1 cellular context compared by ENCODE assay signal in the genomic region with DNA sequence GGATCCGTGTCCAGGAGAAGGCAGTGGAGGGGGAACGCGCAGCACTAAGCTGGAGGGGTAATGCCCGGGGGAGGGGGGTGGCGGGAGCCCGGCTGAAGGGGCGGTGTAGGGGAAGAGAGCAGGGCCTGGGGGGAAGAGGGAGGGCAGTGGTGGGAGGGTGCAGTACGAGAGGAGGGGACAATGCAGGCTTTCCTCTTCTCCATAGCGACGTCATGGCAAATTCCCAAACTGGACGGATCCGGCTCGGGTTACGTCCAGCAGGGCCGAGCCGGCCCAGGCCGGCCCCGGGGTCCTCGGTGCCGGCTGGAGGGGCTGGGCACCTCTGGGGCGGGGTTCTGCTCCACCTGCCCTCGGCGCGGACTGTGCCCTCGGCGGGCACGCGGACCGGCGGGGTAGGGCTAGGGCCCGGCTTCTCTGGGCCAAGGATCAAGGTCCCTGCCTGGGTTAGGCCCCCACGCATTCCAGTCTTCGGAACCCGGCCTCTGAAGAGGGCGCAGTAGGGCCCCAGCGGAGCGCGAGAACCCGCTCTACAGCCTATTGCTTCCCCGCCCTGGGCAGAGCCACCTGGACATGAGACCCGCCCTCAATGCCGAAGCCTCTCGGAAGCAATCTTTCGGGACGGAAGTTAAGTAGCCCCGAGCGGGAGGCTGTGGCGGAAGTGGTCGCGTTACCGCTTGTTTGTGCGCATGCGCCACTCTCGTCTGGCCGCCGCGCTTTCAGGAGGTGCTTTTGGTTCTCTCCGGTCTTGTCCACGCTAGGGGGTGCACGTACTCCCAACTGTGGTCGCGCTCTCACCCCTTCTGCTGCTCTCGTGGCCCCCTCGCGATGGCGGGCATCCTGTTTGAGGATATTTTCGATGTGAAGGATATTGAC.
A peak's percentile ranks its signal among the peaks of the same experiment; 100 is the strongest.
TF ChIP-seq lines count a peak whose summit lies in the region.

No MANE protein-coding gene starts in this region.

TF ChIP-seq in HepG2, 621 proteins besides CTCF, POLR2A, EP300 and RAD21 (continued from another document and continues in another):
- TF ChIP-seq, protein P1, sequence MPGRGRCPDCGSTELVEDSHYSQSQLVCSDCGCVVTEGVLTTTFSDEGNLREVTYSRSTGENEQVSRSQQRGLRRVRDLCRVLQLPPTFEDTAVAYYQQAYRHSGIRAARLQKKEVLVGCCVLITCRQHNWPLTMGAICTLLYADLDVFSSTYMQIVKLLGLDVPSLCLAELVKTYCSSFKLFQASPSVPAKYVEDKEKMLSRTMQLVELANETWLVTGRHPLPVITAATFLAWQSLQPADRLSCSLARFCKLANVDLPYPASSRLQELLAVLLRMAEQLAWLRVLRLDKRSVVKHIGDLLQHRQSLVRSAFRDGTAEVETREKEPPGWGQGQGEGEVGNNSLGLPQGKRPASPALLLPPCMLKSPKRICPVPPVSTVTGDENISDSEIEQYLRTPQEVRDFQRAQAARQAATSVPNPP (CRISPR knock-in tag; IDR thresholded peaks at IDR 0.05) = peak; percentile 79; the same call in 1 of the 2 replicates
- TF ChIP-seq MAZ (IDR thresholded peaks at IDR 0.05; ENCODE audit: borderline replicate concordance, low read depth, low read length) (peak; percentile 53; the same call in 1 of the 2 replicates), MAZ (CRISPR knock-in tag; IDR thresholded peaks at IDR 0.05; ENCODE audit: low read depth) (peak; percentile 59; the same call in 1 of the 2 replicates), RAD51 (IDR thresholded peaks at IDR 0.05; ENCODE audit: borderline replicate concordance) (no peak), TCF7L2 (IDR thresholded peaks at IDR 0.05; ENCODE audit: low read depth, low read length) (no peak), SRSF1 (optimal IDR thresholded peaks at IDR 0.05; ENCODE audit: low read depth, low read length) (peak; percentile 75), ZBTB38 (CRISPR knock-in tag; IDR thresholded peaks at IDR 0.05) (0 out of 2 replicates have a peak, but pooled peaks have one; percentile 9), NFATC3 (CRISPR knock-in tag; IDR thresholded peaks at IDR 0.05) (no peak; the same call in 1 of the 2 replicates), ZNF775 (CRISPR knock-in tag; IDR thresholded peaks at IDR 0.05; ENCODE audit: borderline replicate concordance) (no peak), ZNF703 (CRISPR knock-in tag; IDR thresholded peaks at IDR 0.05; ENCODE audit: borderline replicate concordance) (peak; percentile 65; the same call in 1 of the 2 replicates), ZNF816 (CRISPR knock-in tag; IDR thresholded peaks at IDR 0.05; ENCODE audit: borderline replicate concordance) (peak; percentile 95), ZNF333 (CRISPR knock-in tag; IDR thresholded peaks at IDR 0.05; ENCODE audit: borderline replicate concordance) (peak; percentile 89; the same call in 1 of the 2 replicates), SNAPC2 (CRISPR knock-in tag; IDR thresholded peaks at IDR 0.05) (0 out of 2 replicates have a peak, but pooled peaks have one; percentile 72), MYNN (CRISPR knock-in tag; IDR thresholded peaks at IDR 0.05; ENCODE audit: low read depth) (no peak), NFRKB (IDR thresholded peaks at IDR 0.05) (no peak), ZNF589 (CRISPR knock-in tag; conservative IDR thresholded peaks at IDR 0.05) (no peak), ZNF562 (CRISPR knock-in tag; IDR thresholded peaks at IDR 0.05; ENCODE audit: borderline replicate concordance) (no peak), MEIS2 (CRISPR knock-in tag; IDR thresholded peaks at IDR 0.05) (peak; percentile 42; the same call in 1 of the 2 replicates), MTA3 (CRISPR knock-in tag; IDR thresholded peaks at IDR 0.05) (no peak), BRD4 (CRISPR knock-in tag; IDR thresholded peaks at IDR 0.05) (no peak), ATM (IDR thresholded peaks at IDR 0.05; ENCODE audit: borderline replicate concordance) (no peak), ZNF12 (CRISPR knock-in tag; IDR thresholded peaks at IDR 0.05) (no peak; the same call in 1 of the 2 replicates), FOSL1 (CRISPR knock-in tag; IDR thresholded peaks at IDR 0.05; ENCODE audit: borderline replicate concordance) (no peak), ZNF749 (CRISPR knock-in tag; IDR thresholded peaks at IDR 0.05; ENCODE audit: borderline replicate concordance) (peak; percentile 39; the same call in 1 of the 2 replicates), ZNF34 (CRISPR knock-in tag; IDR thresholded peaks at IDR 0.05; ENCODE audit: borderline replicate concordance) (peak; percentile 34; the same call in 1 of the 2 replicates), ZNF563 (CRISPR knock-in tag; IDR thresholded peaks at IDR 0.05) (peak; percentile 81; the same call in 1 of the 2 replicates), KLF15 (CRISPR knock-in tag; IDR thresholded peaks at IDR 0.05; ENCODE audit: borderline replicate concordance) (0 out of 2 replicates have a peak, but pooled peaks have one; percentile 48), JDP2 (CRISPR knock-in tag; IDR thresholded peaks at IDR 0.05; ENCODE audit: borderline replicate concordance) (no peak), KLF16 (CRISPR knock-in tag; IDR thresholded peaks at IDR 0.05) (peak in 1 of 2 experiments; percentile 88; a peak in 2 of 4 replicates), EED (CRISPR knock-in tag; IDR thresholded peaks at IDR 0.05) (no peak), ELF1 (CRISPR knock-in tag; IDR thresholded peaks at IDR 0.05) (peak; percentile 91), NFE2L2 (IDR thresholded peaks at IDR 0.05; ENCODE audit: low read length) (no peak), NCOR1 (IDR thresholded peaks at IDR 0.05; ENCODE audit: borderline replicate concordance, low read length) (peak; percentile 86), TRIM24 (CRISPR knock-in tag; IDR thresholded peaks at IDR 0.05) (no peak), PHF5A (CRISPR knock-in tag; IDR thresholded peaks at IDR 0.05; ENCODE audit: low read depth, unreplicated experiment) (peak; percentile 78), ZNF180 (CRISPR knock-in tag; IDR thresholded peaks at IDR 0.05; ENCODE audit: borderline replicate concordance, low read depth) (no peak), ZNF501 (CRISPR knock-in tag; IDR thresholded peaks at IDR 0.05) (peak; percentile 97), ZNF263 (CRISPR knock-in tag; IDR thresholded peaks at IDR 0.05) (peak; percentile 24; the same call in 1 of the 2 replicates), SRF (IDR thresholded peaks at IDR 0.05; ENCODE audit: low read depth, low read length) (no peak), ZBTB42 (CRISPR knock-in tag; IDR thresholded peaks at IDR 0.05) (no peak), THAP11 (CRISPR knock-in tag; IDR thresholded peaks at IDR 0.05) (peak; percentile 90), ZSCAN20 (CRISPR knock-in tag; IDR thresholded peaks at IDR 0.05; ENCODE audit: borderline replicate concordance) (no peak; the same call in 1 of the 2 replicates), ZEB1 (IDR thresholded peaks at IDR 0.05; ENCODE audit: insufficient replicate concordance, low read depth) (peak; percentile 71)
- TF ChIP-seq, protein P2, sequence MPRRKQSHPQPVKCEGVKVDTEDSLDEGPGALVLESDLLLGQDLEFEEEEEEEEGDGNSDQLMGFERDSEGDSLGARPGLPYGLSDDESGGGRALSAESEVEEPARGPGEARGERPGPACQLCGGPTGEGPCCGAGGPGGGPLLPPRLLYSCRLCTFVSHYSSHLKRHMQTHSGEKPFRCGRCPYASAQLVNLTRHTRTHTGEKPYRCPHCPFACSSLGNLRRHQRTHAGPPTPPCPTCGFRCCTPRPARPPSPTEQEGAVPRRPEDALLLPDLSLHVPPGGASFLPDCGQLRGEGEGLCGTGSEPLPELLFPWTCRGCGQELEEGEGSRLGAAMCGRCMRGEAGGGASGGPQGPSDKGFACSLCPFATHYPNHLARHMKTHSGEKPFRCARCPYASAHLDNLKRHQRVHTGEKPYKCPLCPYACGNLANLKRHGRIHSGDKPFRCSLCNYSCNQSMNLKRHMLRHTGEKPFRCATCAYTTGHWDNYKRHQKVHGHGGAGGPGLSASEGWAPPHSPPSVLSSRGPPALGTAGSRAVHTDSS (CRISPR knock-in tag; conservative IDR thresholded peaks at IDR 0.05) = no peak
- TF ChIP-seq, protein P3, sequence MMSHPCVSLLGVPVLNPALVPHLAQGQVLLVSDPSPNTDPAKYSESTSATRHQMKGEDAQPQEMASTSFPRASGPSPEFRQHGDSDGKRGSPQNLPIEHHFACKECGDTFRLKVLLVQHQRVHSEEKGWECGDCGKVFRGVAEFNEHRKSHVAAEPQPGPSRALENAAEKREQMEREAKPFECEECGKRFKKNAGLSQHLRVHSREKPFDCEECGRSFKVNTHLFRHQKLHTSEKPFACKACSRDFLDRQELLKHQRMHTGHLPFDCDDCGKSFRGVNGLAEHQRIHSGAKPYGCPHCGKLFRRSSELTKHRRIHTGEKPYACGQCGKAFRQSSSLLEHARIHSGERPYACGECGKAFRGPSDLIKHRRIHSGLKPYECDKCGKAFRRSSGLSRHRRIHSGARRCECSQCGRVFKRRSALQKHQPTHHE (CRISPR knock-in tag; IDR thresholded peaks at IDR 0.05; ENCODE audit: borderline replicate concordance) = peak; percentile 82; the same call in 1 of the 2 replicates
- TF ChIP-seq, protein P4, sequence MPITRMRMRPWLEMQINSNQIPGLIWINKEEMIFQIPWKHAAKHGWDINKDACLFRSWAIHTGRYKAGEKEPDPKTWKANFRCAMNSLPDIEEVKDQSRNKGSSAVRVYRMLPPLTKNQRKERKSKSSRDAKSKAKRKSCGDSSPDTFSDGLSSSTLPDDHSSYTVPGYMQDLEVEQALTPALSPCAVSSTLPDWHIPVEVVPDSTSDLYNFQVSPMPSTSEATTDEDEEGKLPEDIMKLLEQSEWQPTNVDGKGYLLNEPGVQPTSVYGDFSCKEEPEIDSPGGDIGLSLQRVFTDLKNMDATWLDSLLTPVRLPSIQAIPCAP (CRISPR knock-in tag; IDR thresholded peaks at IDR 0.05; ENCODE audit: low read depth) = no peak
- TF ChIP-seq, protein P5, sequence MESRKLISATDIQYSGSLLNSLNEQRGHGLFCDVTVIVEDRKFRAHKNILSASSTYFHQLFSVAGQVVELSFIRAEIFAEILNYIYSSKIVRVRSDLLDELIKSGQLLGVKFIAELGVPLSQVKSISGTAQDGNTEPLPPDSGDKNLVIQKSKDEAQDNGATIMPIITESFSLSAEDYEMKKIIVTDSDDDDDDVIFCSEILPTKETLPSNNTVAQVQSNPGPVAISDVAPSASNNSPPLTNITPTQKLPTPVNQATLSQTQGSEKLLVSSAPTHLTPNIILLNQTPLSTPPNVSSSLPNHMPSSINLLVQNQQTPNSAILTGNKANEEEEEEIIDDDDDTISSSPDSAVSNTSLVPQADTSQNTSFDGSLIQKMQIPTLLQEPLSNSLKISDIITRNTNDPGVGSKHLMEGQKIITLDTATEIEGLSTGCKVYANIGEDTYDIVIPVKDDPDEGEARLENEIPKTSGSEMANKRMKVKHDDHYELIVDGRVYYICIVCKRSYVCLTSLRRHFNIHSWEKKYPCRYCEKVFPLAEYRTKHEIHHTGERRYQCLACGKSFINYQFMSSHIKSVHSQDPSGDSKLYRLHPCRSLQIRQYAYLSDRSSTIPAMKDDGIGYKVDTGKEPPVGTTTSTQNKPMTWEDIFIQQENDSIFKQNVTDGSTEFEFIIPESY (CRISPR knock-in tag; IDR thresholded peaks at IDR 0.05) = peak; percentile 33; the same call in 1 of the 2 replicates
- TF ChIP-seq, protein P6, sequence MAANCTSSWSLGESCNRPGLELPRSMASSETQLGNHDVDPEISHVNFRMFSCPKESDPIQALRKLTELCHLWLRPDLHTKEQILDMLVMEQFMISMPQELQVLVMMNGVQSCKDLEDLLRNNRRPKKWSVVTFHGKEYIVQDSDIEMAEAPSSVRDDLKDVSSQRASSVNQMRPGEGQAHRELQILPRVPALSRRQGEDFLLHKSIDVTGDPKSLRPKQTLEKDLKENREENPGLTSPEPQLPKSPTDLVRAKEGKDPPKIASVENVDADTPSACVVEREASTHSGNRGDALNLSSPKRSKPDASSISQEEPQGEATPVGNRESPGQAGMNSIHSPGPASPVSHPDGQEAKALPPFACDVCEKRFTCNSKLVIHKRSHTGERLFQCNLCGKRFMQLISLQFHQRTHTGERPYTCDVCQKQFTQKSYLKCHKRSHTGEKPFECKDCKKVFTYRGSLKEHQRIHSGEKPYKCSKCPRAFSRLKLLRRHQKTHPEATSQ (CRISPR knock-in tag; IDR thresholded peaks at IDR 0.05; ENCODE audit: borderline replicate concordance) = peak; percentile 69; the same call in 1 of the 2 replicates
- TF ChIP-seq, protein P7, sequence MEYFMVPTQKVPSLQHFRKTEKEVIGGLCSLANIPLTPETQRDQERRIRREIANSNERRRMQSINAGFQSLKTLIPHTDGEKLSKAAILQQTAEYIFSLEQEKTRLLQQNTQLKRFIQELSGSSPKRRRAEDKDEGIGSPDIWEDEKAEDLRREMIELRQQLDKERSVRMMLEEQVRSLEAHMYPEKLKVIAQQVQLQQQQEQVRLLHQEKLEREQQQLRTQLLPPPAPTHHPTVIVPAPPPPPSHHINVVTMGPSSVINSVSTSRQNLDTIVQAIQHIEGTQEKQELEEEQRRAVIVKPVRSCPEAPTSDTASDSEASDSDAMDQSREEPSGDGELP (IDR thresholded peaks at IDR 0.05; ENCODE audit: borderline replicate concordance, low read depth) = peak; percentile 83
- TF ChIP-seq, protein P8, sequence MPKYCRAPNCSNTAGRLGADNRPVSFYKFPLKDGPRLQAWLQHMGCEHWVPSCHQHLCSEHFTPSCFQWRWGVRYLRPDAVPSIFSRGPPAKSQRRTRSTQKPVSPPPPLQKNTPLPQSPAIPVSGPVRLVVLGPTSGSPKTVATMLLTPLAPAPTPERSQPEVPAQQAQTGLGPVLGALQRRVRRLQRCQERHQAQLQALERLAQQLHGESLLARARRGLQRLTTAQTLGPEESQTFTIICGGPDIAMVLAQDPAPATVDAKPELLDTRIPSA (CRISPR knock-in tag; IDR thresholded peaks at IDR 0.05; ENCODE audit: borderline replicate concordance) = no peak; the same call in 1 of the 2 replicates
